In the genomic region with DNA sequence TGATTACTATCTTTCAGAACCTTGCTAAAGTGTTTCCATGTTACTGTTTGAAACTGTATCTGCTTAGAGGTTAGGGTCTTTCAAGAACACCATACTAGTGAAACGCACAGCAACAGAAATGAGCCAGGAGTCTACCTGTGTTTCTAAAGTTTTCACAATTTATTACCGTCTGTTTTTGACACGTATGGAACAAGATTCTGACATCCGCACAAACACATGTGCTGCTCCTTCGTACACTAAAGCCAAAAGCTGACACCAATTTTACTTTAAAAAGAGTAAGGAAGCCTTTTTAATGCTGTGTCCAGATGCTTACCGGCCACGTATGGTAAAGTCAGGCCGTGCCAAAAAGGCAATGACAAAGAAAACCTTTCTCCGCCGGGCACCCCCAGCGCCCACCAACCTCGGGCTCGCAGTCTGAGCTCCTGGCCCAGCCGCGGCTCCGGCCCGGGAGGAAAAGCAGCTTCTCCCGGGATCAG, we compare ENCODE assay signal across 8 cellular contexts. TPM values are rescaled to one million over a fixed set of nuclear protein-coding genes. Genes with fewer than 3 reads are reported as not detected.
DNase-seq lines count a peak whose midpoint lies in the region; ATAC-seq, FAIRE-seq and TF ChIP-seq lines count a peak whose summit lies in the region.

No MANE protein-coding gene starts in this region.

- H3K79me2 ChIP-seq in MM.1S (ENCODE audit: low read length): peaks cover 53% of the 10 kb centered on the region
- peaks cover 43% of the 10 kb centered on the region for H3K79me2 ChIP-seq in endothelial cell of umbilical vein (ENCODE audit: control insufficient read depth, insufficient read depth, low read length)
- peaks cover 3% of the 10 kb centered on the region for H3K79me2 ChIP-seq in trophoblast cell (ENCODE audit: control insufficient read depth, insufficient read depth, low read length, poor library complexity)

- peak overlapping the region; percentile 88 for H3K4me2 ChIP-seq in MM.1S (ENCODE audit: low read depth, low read length)
- H3K4me2 ChIP-seq in endothelial cell of umbilical vein (ENCODE audit: insufficient read depth, low read length): peak overlapping the region; percentile 88
- peak overlapping the region; percentile 60 for H3K4me2 ChIP-seq in trophoblast cell (ENCODE audit: low read length)

- H3K4me1 Mint-ChIP-seq in activated CD4-positive, alpha-beta T cell treated with anti-CD3 and anti-CD28 coated beads for 36 hours: peaks cover 38% of the 10 kb centered on the region

- H3K9ac ChIP-seq in MM.1S (ENCODE audit: low read length) (peak overlapping the region; percentile 95), endothelial cell of umbilical vein (replicated peaks; ENCODE audit: extremely low read depth, insufficient read depth, low read length) (peak overlapping the region; percentile 87), trophoblast cell (ENCODE audit: low read length) (peak overlapping the region; percentile 99)

- intact Hi-C loops in activated CD4-positive, alpha-beta T cell treated with anti-CD3 and anti-CD28 coated beads for 36 hours (cut with DNase I, micrococcal nuclease): loop anchor here (2.0 to 10.0 kb wide), 9 partner anchors 30 to 1666 kb away; a partner anchor contains a TSS
- intact Hi-C loops in endothelial cell of umbilical vein (cut with micrococcal nuclease): loop anchor here (2.0 to 5.0 kb wide), 3 partner anchors 30 to 39 kb away; a partner anchor contains a TSS

- H3K9me3 Mint-ChIP-seq in activated CD4-positive, alpha-beta T cell treated with anti-CD3 and anti-CD28 coated beads for 36 hours (ENCODE audit: low read depth): no peaks in the 10 kb centered on the region

- peak overlapping the region; percentile 77 for H4K12ac ChIP-seq in trophoblast cell (ENCODE audit: low read depth, low read length)

- peak overlapping the region; percentile 89 for H2BK5ac ChIP-seq in trophoblast cell (ENCODE audit: low read depth, low read length, poor library complexity)

- no peak overlapping the region for H2AK5ac ChIP-seq in trophoblast cell (ENCODE audit: low read length)

- POLR2A ChIA-PET in activated CD4-positive, alpha-beta T cell treated with anti-CD3 and anti-CD28 coated beads for 36 hours (lab: Charles Lee): interaction anchor here (0.6 to 2.5 kb wide), 5 partner anchors 8 to 993 kb away, joined by 3 to 10 read pairs (median 6); a partner anchor contains a TSS
- POLR2A ChIA-PET in endothelial cell of umbilical vein (lab: Charles Lee): interaction anchor here (1.1 to 1.4 kb wide), 6 partner anchors 8 to 95 kb away, joined by 5 to 14 read pairs (median 8); a partner anchor contains a TSS

- H3K9me3 ChIP-seq in MM.1S (replicated peaks; ENCODE audit: insufficient read depth, low read length): no peaks in the 10 kb centered on the region
- no peaks in the 10 kb centered on the region for H3K9me3 ChIP-seq in endothelial cell of umbilical vein (replicated peaks; ENCODE audit: control insufficient read depth, insufficient read depth, low read length)
- no peaks in the 10 kb centered on the region for H3K9me3 ChIP-seq in trophoblast cell (ENCODE audit: insufficient read depth, low read depth, low read length)

- H3K36me3 Mint-ChIP-seq in activated CD4-positive, alpha-beta T cell treated with anti-CD3 and anti-CD28 coated beads for 36 hours (ENCODE audit: low read depth): peaks cover 50% of the 10 kb centered on the region

- H3K4ac ChIP-seq in trophoblast cell (ENCODE audit: low read depth, low read length): peak overlapping the region; percentile 84

- FAIRE-seq in endothelial cell of umbilical vein (lab: Jason Lieb, UNC): no peak

- peaks cover 4% of the 10 kb centered on the region for H3K79me1 ChIP-seq in trophoblast cell (ENCODE audit: low read length)

- dilution Hi-C loops in endothelial cell of umbilical vein (cut with MboI; ENCODE audit: extremely low pct_ligation_motif_present, low sequenced_read_pairs): no loop called here

- H2BK12ac ChIP-seq in trophoblast cell (ENCODE audit: low read length): no peak overlapping the region

- peak overlapping the region; percentile 93 for H4K8ac ChIP-seq in trophoblast cell (ENCODE audit: low read depth, low read length)

- H3K9me1 ChIP-seq in endothelial cell of umbilical vein (replicated peaks; ENCODE audit: control insufficient read depth, extremely low read depth, insufficient read depth, low read length): no peaks in the 10 kb centered on the region

- no CpG with 5 or more reads among the region's 18 CpGs for WGBS in trophoblast cell (ENCODE audit: extremely low coverage, insufficient coverage, insufficient read length)

- ATAC-seq in activated CD4-positive, alpha-beta T cell treated with anti-CD3 and anti-CD28 coated beads for 36 hours: no peak
- ATAC-seq in HG03280 (IDR thresholded peaks at IDR 0.05; ENCODE audit: unreplicated experiment) (no peak), HG03378 (IDR thresholded peaks at IDR 0.05; ENCODE audit: unreplicated experiment) (no peak)

- H3K4me3 Mint-ChIP-seq in activated CD4-positive, alpha-beta T cell treated with anti-CD3 and anti-CD28 coated beads for 36 hours: peak overlapping the region; percentile 79

- peaks cover 33% of the 10 kb centered on the region for H4K20me1 ChIP-seq in MM.1S (ENCODE audit: insufficient read depth, low read length)
- no peaks in the 10 kb centered on the region for H4K20me1 ChIP-seq in endothelial cell of umbilical vein (replicated peaks; ENCODE audit: control insufficient read depth, extremely low read depth, insufficient read depth, low read length)

- no peak overlapping the region for H3K23ac ChIP-seq in trophoblast cell (ENCODE audit: low read length)

- TF ChIP-seq CTCF in MM.1S (IDR thresholded peaks at IDR 0.05; ENCODE audit: low read length) (no peak), endothelial cell of umbilical vein (IDR thresholded peaks at IDR 0.05; ENCODE audit: extremely low read depth in 1 of 2, insufficient read depth in 1 of 2, low read depth in 1 of 2, low read length in 2 of 2) (no peak)

- H3K36me3 ChIP-seq in MM.1S (replicated peaks; ENCODE audit: insufficient read depth, low read length) (peaks cover 17% of the 10 kb centered on the region), endothelial cell of umbilical vein (ENCODE audit: control insufficient read depth in 2 of 2, extremely low read depth in 1 of 2, insufficient read depth in 2 of 2, low read length in 2 of 2) (peaks cover 9 to 16% of the 10 kb centered on the region in 2 experiments), trophoblast cell (ENCODE audit: control insufficient read depth in 1 of 2, insufficient read depth in 2 of 2, low read length in 2 of 2) (peaks cover 13 to 35% of the 10 kb centered on the region in 2 experiments)

- peak overlapping the region; percentile 86 for H3K4me3 ChIP-seq in MM.1S (ENCODE audit: low read length)
- peak overlapping the region; percentile 56 to 97 (median 82) for H3K4me3 ChIP-seq in endothelial cell of umbilical vein (replicated peaks in 1 of 3; ENCODE audit: insufficient read depth in 1 of 3, low read depth in 1 of 3, low read length in 3 of 3)
- peak overlapping the region; percentile 88 for H3K4me3 ChIP-seq in trophoblast cell (ENCODE audit: low read depth, low read length)

- 0 out of 2 replicates have a peak, but pooled peaks cover 4% of the 10 kb centered on the region for H3K4me1 ChIP-seq in MM.1S (ENCODE audit: low read length)
- peaks cover 39% of the 10 kb centered on the region for H3K4me1 ChIP-seq in endothelial cell of umbilical vein (ENCODE audit: control insufficient read depth, extremely low read depth, insufficient read depth, low read length)
- H3K4me1 ChIP-seq in trophoblast cell (ENCODE audit: control insufficient read depth in 1 of 2, insufficient read depth in 2 of 2, low read length in 2 of 2): no peaks in the 10 kb centered on the region

- peaks cover 33% of the 10 kb centered on the region for H3F3A ChIP-seq in MM.1S (ENCODE audit: insufficient read depth, low read length)

- H2AFZ ChIP-seq in MM.1S (ENCODE audit: low read length) (no peak overlapping the region), endothelial cell of umbilical vein (ENCODE audit: low read depth, low read length) (no peak overlapping the region), trophoblast cell (ENCODE audit: insufficient read depth, low read length, poor library complexity) (peak overlapping the region; percentile 67)

- H3K27ac Mint-ChIP-seq in activated CD4-positive, alpha-beta T cell treated with anti-CD3 and anti-CD28 coated beads for 36 hours: peak overlapping the region; percentile 90

- DNase-seq in activated CD4-positive, alpha-beta T cell treated with anti-CD3 and anti-CD28 coated beads for 36 hours: no peak
- no peak for DNase-seq in activated CD4-positive, alpha-beta T cell treated with anti-CD3 and anti-CD28 coated beads for 1 hour
- DNase-seq in MM.1S (peak; percentile 9), endothelial cell of umbilical vein (ENCODE audit: low read depth, low spot score) (peak; percentile 22), trophoblast cell (no peak)
- DNase-seq in stimulated activated CD4-positive, alpha-beta T cell treated with anti-CD3 and anti-CD28 coated beads, Interleukin-2, amount 100 ng/mL, for 48 hours: no peak

- peak overlapping the region; percentile 93 for H3K14ac ChIP-seq in trophoblast cell (ENCODE audit: low read length)

- TF ChIP-seq POLR2A in endothelial cell of umbilical vein (IDR thresholded peaks at IDR 0.05; ENCODE audit: low read depth, low read length): no peak

- H3K9me2 ChIP-seq in MM.1S (replicated peaks; ENCODE audit: insufficient read depth, low read length): no peaks in the 10 kb centered on the region

- peaks cover 10% of the 10 kb centered on the region for H3K27me3 Mint-ChIP-seq in activated CD4-positive, alpha-beta T cell treated with anti-CD3 and anti-CD28 coated beads for 36 hours

- peak overlapping the region; percentile 69 for H2BK120ac ChIP-seq in trophoblast cell (ENCODE audit: insufficient read depth, low read length, poor library complexity)

- TSS peak; percentile 58 for BruUV-seq in endothelial cell of umbilical vein (replicated peaks; lab: Mats Ljungman, UMichigan)

- H3K27ac ChIP-seq in MM.1S (ENCODE audit: low read length): peak overlapping the region; percentile 69; the same call in 1 of the 2 replicates
- H3K27ac ChIP-seq in endothelial cell of umbilical vein (ENCODE audit: insufficient read depth, low read depth, low read length): peak overlapping the region; percentile 60
- peak overlapping the region; percentile 85 for H3K27ac ChIP-seq in trophoblast cell (ENCODE audit: low read depth, low read length)

- H3K18ac ChIP-seq in trophoblast cell (ENCODE audit: low read length): peak overlapping the region; percentile 94

- CTCF ChIA-PET in activated CD4-positive, alpha-beta T cell treated with anti-CD3 and anti-CD28 coated beads for 36 hours (lab: Charles Lee): interaction anchor here (0.6 to 2.0 kb wide), 9 partner anchors 11 to 230 kb away, joined by 3 to 11 read pairs (median 3); a partner anchor contains a TSS
- CTCF ChIA-PET in endothelial cell of umbilical vein (lab: Charles Lee): interaction anchor here (0.8 to 2.7 kb wide), 11 partner anchors 8 to 295 kb away, joined by 3 to 41 read pairs (median 6); a partner anchor contains a TSS

- H3K27me3 ChIP-seq in MM.1S (replicated peaks; ENCODE audit: insufficient read depth, low read length): no peaks in the 10 kb centered on the region
- H3K27me3 ChIP-seq in endothelial cell of umbilical vein (ENCODE audit: control insufficient read depth in 2 of 2, insufficient read depth in 2 of 2, low read length in 2 of 2): peaks cover 0 to 2% of the 10 kb centered on the region in 2 experiments
- no peaks in the 10 kb centered on the region for H3K27me3 ChIP-seq in trophoblast cell (ENCODE audit: insufficient read depth, low read length)

- H4K91ac ChIP-seq in trophoblast cell (ENCODE audit: low read depth, low read length): peak overlapping the region; percentile 89

RNA-seq across cellular contexts. Expression of a gene that starts 0.5 kb away (rescaled TPM):
- 1,000 to 10,000 TPM; 1,128 to 1,307 TPM for total RNA-seq in activated CD4-positive, alpha-beta T cell treated with anti-CD3 and anti-CD28 coated beads for 36 hours
- 676 and 716 TPM in 2 replicates for total RNA-seq in endothelial cell of umbilical vein
- 890 and 1,035 TPM in 2 replicates for polyA plus RNA-seq in endothelial cell of umbilical vein
- polyA plus RNA-seq in endothelial cell of umbilical vein (2011; cell fraction: cytosol; rRNA removed): 1,247 and 1,440 TPM in 2 replicates
- polyA plus RNA-seq in endothelial cell of umbilical vein (2011; cell fraction: nucleus; rRNA removed): 378 and 499 TPM in 2 replicates
- 1,219 and 1,380 TPM in 2 replicates for polyA plus RNA-seq in endothelial cell of umbilical vein (2012)
- 511 and 618 TPM in 2 replicates for polyA minus RNA-seq in endothelial cell of umbilical vein
- 697 TPM for polyA minus RNA-seq in endothelial cell of umbilical vein (2011; cell fraction: cytosol; rRNA and poly(A)+ RNA removed)
- 77.3 and 107 TPM in 2 replicates for polyA minus RNA-seq in endothelial cell of umbilical vein (2011; cell fraction: nucleus; rRNA and poly(A)+ RNA removed)
- polyA plus RNA-seq in trophoblast cell (2013): 778 and 854 TPM in 2 replicates

RNA-seq across cellular contexts. Expression of a gene that starts 29.2 kb away (rescaled TPM):
- under 1 TPM in 1 of 2 experiments, not detected in 1; 0.25 TPM for total RNA-seq in activated CD4-positive, alpha-beta T cell treated with anti-CD3 and anti-CD28 coated beads for 36 hours
- total RNA-seq in endothelial cell of umbilical vein: 0.83 TPM in 1 of 2 replicates, not detected in the other
- polyA plus RNA-seq in endothelial cell of umbilical vein: not detected in 2 replicates
- polyA plus RNA-seq in endothelial cell of umbilical vein (2011; cell fraction: cytosol; rRNA removed): not detected in 2 replicates
- 0.24 and 0.64 TPM in 2 replicates for polyA plus RNA-seq in endothelial cell of umbilical vein (2011; cell fraction: nucleus; rRNA removed)
- polyA plus RNA-seq in endothelial cell of umbilical vein (2012): not detected in 2 replicates
- polyA minus RNA-seq in endothelial cell of umbilical vein: not detected in 2 replicates
- not detected for polyA minus RNA-seq in endothelial cell of umbilical vein (2011; cell fraction: cytosol; rRNA and poly(A)+ RNA removed)
- polyA minus RNA-seq in endothelial cell of umbilical vein (2011; cell fraction: nucleus; rRNA and poly(A)+ RNA removed): not detected in 2 replicates
- 0.27 and 0.39 TPM in 2 replicates for polyA plus RNA-seq in trophoblast cell (2013)

RNA-seq across cellular contexts. Expression of a gene that starts 37.7 kb away (rescaled TPM):
- total RNA-seq in activated CD4-positive, alpha-beta T cell treated with anti-CD3 and anti-CD28 coated beads for 36 hours: 10 to 100 TPM; 11.3 to 11.7 TPM
- total RNA-seq in endothelial cell of umbilical vein: 6.7 and 7.5 TPM in 2 replicates
- polyA plus RNA-seq in endothelial cell of umbilical vein: 0.62 and 0.92 TPM in 2 replicates
- 1.7 and 2.1 TPM in 2 replicates for polyA plus RNA-seq in endothelial cell of umbilical vein (2011; cell fraction: cytosol; rRNA removed)
- 1.4 and 2.3 TPM in 2 replicates for polyA plus RNA-seq in endothelial cell of umbilical vein (2011; cell fraction: nucleus; rRNA removed)
- polyA plus RNA-seq in endothelial cell of umbilical vein (2012): 2.2 and 6.6 TPM in 2 replicates
- polyA minus RNA-seq in endothelial cell of umbilical vein: 1.7 and 2.2 TPM in 2 replicates
- 3.4 TPM for polyA minus RNA-seq in endothelial cell of umbilical vein (2011; cell fraction: cytosol; rRNA and poly(A)+ RNA removed)
- 1.8 and 1.9 TPM in 2 replicates for polyA minus RNA-seq in endothelial cell of umbilical vein (2011; cell fraction: nucleus; rRNA and poly(A)+ RNA removed)
- polyA plus RNA-seq in trophoblast cell (2013): 4.0 and 4.2 TPM in 2 replicates

Comparison
In these comparisons a context has a peak if more than half of its experiments do, and no peak if none do; other contexts are left out.
1. DNase-seq: peak in MM.1S (single experiment) and endothelial cell of umbilical vein (single experiment); none in activated CD4-positive, alpha-beta T cell treated with anti-CD3 and anti-CD28 coated beads for 36 hours (single experiment), activated CD4-positive, alpha-beta T cell treated with anti-CD3 and anti-CD28 coated beads for 1 hour (single experiment), trophoblast cell (0 of 2) and stimulated activated CD4-positive, alpha-beta T cell treated with anti-CD3 and anti-CD28 coated beads, Interleukin-2, amount 100 ng/mL, for 48 hours (0 of 2).
2. Peak in every context shown above with its lines, with median percentiles within 50 percentile points of each other: H3K27ac ChIP-seq, H3K4me2 ChIP-seq, H3K4me3 ChIP-seq and H3K9ac ChIP-seq.